In genomic region chr21:15837603-15838002, GRCh38 we compare ENCODE assay signal across 16 cellular contexts.
DNase-seq lines count a peak whose midpoint lies in the region; ATAC-seq, FAIRE-seq and TF ChIP-seq lines count a peak whose summit lies in the region.
"Had no signal": no experiment of that assay in that cellular context is flagged by ENCODE, and none has a peak within 500 bp of the region (broad histone marks: within the 10 kb centered on the region; RNA-seq: fewer than 3 reads in every experiment).

No MANE protein-coding gene starts in this region.

- H3K4me3 Mint-ChIP-seq in GM23338: no peak overlapping the region
- H3K4me3 Mint-ChIP-seq: activated CD4-positive, alpha-beta T cell treated with anti-CD3 and anti-CD28 coated beads, Interleukin-2, amount 10 ng/mL, durations not matched to agents 24 days and 14 days; neural progenitor cell; T-helper 1 cell treated with Interleukin-12 subunit alpha and Interleukin-12 subunit beta and Interleukin-4 antibody, amounts not matched to agents 30 μg/mL and 1 μg/mL, for 36 hours had no signal

- H3K4me2 ChIP-seq in GM23338: no peak overlapping the region
- H3K4me2 ChIP-seq: neural progenitor cell had no signal

- H3K27me3 ChIP-seq in heart left ventricle (no peaks in the 10 kb centered on the region), pancreas (no peaks in the 10 kb centered on the region), GM23338 (ENCODE audit: insufficient read depth) (no peaks in the 10 kb centered on the region)
- H3K27me3 ChIP-seq: neural progenitor cell had no signal

- H3K36me3 ChIP-seq in heart left ventricle (peaks cover 0 to 60% (median 41%) of the 10 kb centered on the region in 9 donors), pancreas (no peaks in the 10 kb centered on the region), GM23338 (ENCODE audit: insufficient read depth) (peaks cover 5% of the 10 kb centered on the region; the same call in 1 of the 2 replicates)
- H3K36me3 ChIP-seq: neural progenitor cell had no signal

- WGBS in heart left ventricle, 4 donors: 52 to 62% (median 60%) methylated on average over 5 of the region's 5 CpGs
- 78 to 82% methylated on average over 5 of the region's 5 CpGs for WGBS in pancreas, 2 donors

- H3K9me2 ChIP-seq in GM23338 (ENCODE audit: insufficient read depth): no peaks in the 10 kb centered on the region

- H4K20me1 ChIP-seq in GM23338 (replicated peaks; ENCODE audit: insufficient read depth): no peaks in the 10 kb centered on the region; the same call in 1 of the 2 replicates

- DNase-seq in AG10803 (ENCODE audit: low read depth) (peak; percentile 50), amniotic epithelial cell (ENCODE audit: low read depth) (peak; percentile 91), heart left ventricle (no peak), pancreas (no peak), NK-92 (lab: John Stamatoyannopoulos, UW; ENCODE audit: unreplicated experiment) (no peak), GM23338 (ENCODE audit: low spot score) (no peak), NCI-H2081 treated with DMSO at 0.1 percent for 48 hours (lab: John Stamatoyannopoulos, UW) (no peak), NCI-H2171 (lab: John Stamatoyannopoulos, UW) (no peak)
- DNase-seq: activated CD4-positive, alpha-beta T cell treated with anti-CD3 and anti-CD28 coated beads, Interleukin-2, amount 10 ng/mL, durations not matched to agents 24 days and 14 days; MV-4-11; NCI-H2227 treated with DMSO at 0.1 percent for 48 hours; PC-3 had no signal

- FAIRE-seq in pancreas (lab: Jason Lieb, UNC): peak; percentile 73
- FAIRE-seq: bronchial epithelial cell had no signal

- no peak overlapping the region for H3K27ac Mint-ChIP-seq in GM23338
- H3K27ac Mint-ChIP-seq: activated CD4-positive, alpha-beta T cell treated with anti-CD3 and anti-CD28 coated beads, Interleukin-2, amount 10 ng/mL, durations not matched to agents 24 days and 14 days; neural progenitor cell; T-helper 1 cell treated with Interleukin-12 subunit alpha and Interleukin-12 subunit beta and Interleukin-4 antibody, amounts not matched to agents 30 μg/mL and 1 μg/mL, for 36 hours had no signal

- H3K79me2 ChIP-seq in GM23338 (replicated peaks; ENCODE audit: insufficient read depth): no peaks in the 10 kb centered on the region; the same call in none of the 2 replicates

- peaks cover 3% of the 10 kb centered on the region; the same call in 2 of the 3 replicates for H3K36me3 Mint-ChIP-seq in GM23338 (ENCODE audit: low read depth)

- H3K4me3 ChIP-seq in AG10803 (ENCODE audit: low read length) (no peak overlapping the region), heart left ventricle (no peak overlapping the region), pancreas (no peak overlapping the region), GM23338 (no peak overlapping the region)
- H3K4me3 ChIP-seq: neural progenitor cell had no signal

- H3K4me1 ChIP-seq in heart left ventricle (peaks cover 0 to 27% (median 8%) of the 10 kb centered on the region in 12 donors), pancreas (no peaks in the 10 kb centered on the region), GM23338 (ENCODE audit: insufficient read depth) (no peaks in the 10 kb centered on the region)

- no peaks in the 10 kb centered on the region for H3K27me3 Mint-ChIP-seq in GM23338 (ENCODE audit: insufficient read depth, low read depth, poor library complexity)
- H3K27me3 Mint-ChIP-seq: activated CD4-positive, alpha-beta T cell treated with anti-CD3 and anti-CD28 coated beads, Interleukin-2, amount 10 ng/mL, durations not matched to agents 24 days and 14 days had no signal

- no peaks in the 10 kb centered on the region for H3F3A ChIP-seq in GM23338 (replicated peaks; ENCODE audit: low read depth)

- H3K27ac ChIP-seq in heart left ventricle (peak overlapping the region in 6 of 12 donors; percentile 8 to 72 (median 40)), pancreas (no peak overlapping the region), GM23338 (ENCODE audit: low read depth) (no peak overlapping the region; the same call in 1 of the 2 replicates)
- H3K27ac ChIP-seq: epithelial cell of prostate, neural progenitor cell had no signal

- no peak for TF ChIP-seq POLR2A in heart left ventricle (IDR thresholded peaks at IDR 0.05)

- TF ChIP-seq CTCF in AG10803 (conservative IDR thresholded peaks at IDR 0.05; ENCODE audit: low read length) (no peak), heart left ventricle (IDR thresholded peaks at IDR 0.05) (no peak), pancreas (IDR thresholded peaks at IDR 0.05) (no peak), GM23338 (conservative IDR thresholded peaks at IDR 0.05; ENCODE audit: low read depth in 2 of 2) (no peak)

- H3K9me3 Mint-ChIP-seq in GM23338: no peaks in the 10 kb centered on the region
- H3K9me3 Mint-ChIP-seq: activated CD4-positive, alpha-beta T cell treated with anti-CD3 and anti-CD28 coated beads, Interleukin-2, amount 10 ng/mL, durations not matched to agents 24 days and 14 days; neural progenitor cell; T-helper 1 cell treated with Interleukin-12 subunit alpha and Interleukin-12 subunit beta and Interleukin-4 antibody, amounts not matched to agents 30 μg/mL and 1 μg/mL, for 36 hours had no signal

- no peaks in the 10 kb centered on the region for H3K4me1 Mint-ChIP-seq in GM23338
- H3K4me1 Mint-ChIP-seq: neural progenitor cell had no signal

- H2AFZ ChIP-seq in GM23338: no peak overlapping the region
- H2AFZ ChIP-seq: neural progenitor cell had no signal

- intact Hi-C loops in heart left ventricle (cut with DNase I) (loop anchor here in 1 of 10 donors (10.0 kb wide), 1 partner anchor 103 kb away; no protein-coding TSS in a partner anchor), pancreas (cut with DNase I) (no loop called here)

- no peaks in the 10 kb centered on the region for H3K9me3 ChIP-seq in heart left ventricle
- H3K9me3 ChIP-seq in pancreas: no peaks in the 10 kb centered on the region

- ATAC-seq in heart left ventricle (peak; percentile 85 to 86 (median 86)), pancreas (peak in 3 of 4 donors; percentile 43 to 55 (median 44)), GM23338 (no peak)
- ATAC-seq: PC-3 had no signal

TF ChIP-seq in GM23338, 12 proteins besides CTCF, POLR2A, EP300 and RAD21 (continues in another document):
- TF ChIP-seq EZH2phosphoT487 (IDR thresholded peaks at IDR 0.05; ENCODE audit: unreplicated experiment) (no peak), ZNF462 (CRISPR knock-in tag; IDR thresholded peaks at IDR 0.05) (no peak), ZNF331 (CRISPR knock-in tag; IDR thresholded peaks at IDR 0.05; ENCODE audit: low read depth) (no peak), CREB1 (CRISPR knock-in tag; IDR thresholded peaks at IDR 0.05; ENCODE audit: low read depth) (no peak), POLR2AphosphoS5 (IDR thresholded peaks at IDR 0.05; ENCODE audit: low read depth) (no peak)

Comparison
In these comparisons a context has a peak if more than half of its experiments do, and no peak if none do; other contexts are left out.
1. DNase-seq: peak in AG10803 (single experiment) and amniotic epithelial cell (single experiment); none in heart left ventricle (0 of 5), pancreas (0 of 6), NK-92 (single experiment), GM23338 (single experiment), NCI-H2081 treated with DMSO at 0.1 percent for 48 hours (single experiment) and NCI-H2171 (single experiment).